ENCODE assay signal across 10 cellular contexts in the genomic region with DNA sequence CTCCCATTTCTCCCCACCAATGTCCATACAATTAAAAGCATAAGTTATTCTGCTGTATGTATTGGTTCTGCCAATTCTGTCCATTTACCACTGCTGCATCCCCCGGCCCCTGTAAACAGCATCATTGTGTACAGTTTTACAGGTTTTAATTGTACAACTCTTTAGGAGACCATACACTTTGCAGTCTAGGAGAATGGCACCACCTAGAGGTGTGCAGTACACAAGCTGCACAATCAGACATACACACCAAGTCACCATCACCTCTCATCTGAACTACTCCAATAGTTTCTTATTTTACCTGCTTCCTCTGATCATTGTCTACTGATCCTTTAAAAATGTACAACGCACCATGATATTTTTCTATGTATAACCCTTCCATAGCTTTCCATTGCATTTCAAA.
DNase-seq lines count a peak whose midpoint lies in the region; ATAC-seq and TF ChIP-seq lines count a peak whose summit lies in the region.
"Had no signal": no experiment of that assay in that cellular context is flagged by ENCODE, and none has a peak within 500 bp of the region (broad histone marks: within the 10 kb centered on the region; RNA-seq: fewer than 3 reads in every experiment).

No MANE protein-coding gene starts in this region.

- in situ Hi-C loops in HAP-1 (cut with MboI; ENCODE audit: low sequenced_read_pairs), result loop anchor here (25.0 kb wide), 1 partner anchor 352 kb away; no protein-coding TSS in a partner anchor

- intact Hi-C loops in OCI-LY7 (cut with micrococcal nuclease; ENCODE audit: unreplicated experiment), result no loop called here

- H3K4me1 ChIP-seq in HAP-1, result peaks cover 10% of the 10 kb centered on the region
- H3K4me1 ChIP-seq in OCI-LY7 (ENCODE audit: insufficient read depth, low read length, poor library complexity, severe bottlenecking), result no peaks in the 10 kb centered on the region

- H3K79me2 ChIP-seq in OCI-LY7 (ENCODE audit: insufficient read depth, low read depth, low read length), result no peaks in the 10 kb centered on the region

- H3K9me3 ChIP-seq in HAP-1 (no peaks in the 10 kb centered on the region), OCI-LY7 (ENCODE audit: low read length) (no peaks in the 10 kb centered on the region), MG63 (no peaks in the 10 kb centered on the region)

- H3K36me3 ChIP-seq in HAP-1 (replicated peaks) (no peaks in the 10 kb centered on the region), OCI-LY7 (ENCODE audit: insufficient read depth, low read length) (no peaks in the 10 kb centered on the region), MG63 (no peaks in the 10 kb centered on the region)

- H3K27ac ChIP-seq in OCI-LY7 (ENCODE audit: low read depth, low read length, poor library complexity, severe bottlenecking), result no peak overlapping the region

- CTCF ChIA-PET in OCI-LY7 (lab: Charles Lee; ENCODE audit: unreplicated experiment), result no interaction called here

- ATAC-seq in GM21367 (IDR thresholded peaks at IDR 0.05; ENCODE audit: unreplicated experiment), result no peak

- H3K27me3 ChIP-seq in HAP-1 (ENCODE audit: low read depth) (no peaks in the 10 kb centered on the region), MG63 (no peaks in the 10 kb centered on the region)

- no peaks in the 10 kb centered on the region for H3K9me2 ChIP-seq in OCI-LY7 (ENCODE audit: insufficient read depth, low read length)

- no TSS peak for BruUV-seq in OCI-LY7 (replicated peaks; lab: Mats Ljungman, UMichigan)

- peak; percentile 51 for TF ChIP-seq CTCF in OCI-LY7 (conservative IDR thresholded peaks at IDR 0.05; ENCODE audit: low read length)
- TF ChIP-seq CTCF in fibroblast of pulmonary artery (IDR thresholded peaks at IDR 0.05; ENCODE audit: low read length, missing control alignments), result peak; percentile 33

- H3K4me2 ChIP-seq in OCI-LY7 (ENCODE audit: low read length), result no peak overlapping the region

- DNase-seq in COR-L47 (lab: John Stamatoyannopoulos, UW) (peak; percentile 18), HAP-1 (ENCODE audit: low spot score in 2 of 2) (peak; percentile 30 to 40), OCI-LY7 (ENCODE audit: low spot score) (no peak), fibroblast of pulmonary artery (ENCODE audit: low read depth) (peak; percentile 13), MG63 (no peak)
- DNase-seq in activated CD4-positive, alpha-beta T cell treated with anti-CD3 and anti-CD28 coated beads, Interleukin-2, amount 50 U/mL, for 1 hour, result no peak
- DNase-seq in NK-92 treated with Interleukin-12 subunit alpha and Interleukin-12 subunit beta, amount 100 ng/mL, for 24 hours (lab: John Stamatoyannopoulos, UW), result no peak
- DNase-seq: activated CD4-positive, alpha-beta T cell treated with anti-CD3 and anti-CD28 coated beads for 48 hours; stimulated activated naive CD4-positive, alpha-beta T cell had no signal

- POLR2A ChIA-PET in OCI-LY7 (lab: Charles Lee), result interaction anchor here (0.6 kb wide), 1 partner anchor 18 kb away, joined by 4 read pairs; no protein-coding TSS in a partner anchor

- H3K4me3 ChIP-seq in HAP-1, result no peak overlapping the region
- H3K4me3 ChIP-seq in OCI-LY7 (ENCODE audit: low read depth, low read length, poor library complexity, severe bottlenecking), result no peak overlapping the region
- no peak overlapping the region for H3K4me3 ChIP-seq in fibroblast of pulmonary artery (replicated peaks; ENCODE audit: low read depth, low read length)
- no peak overlapping the region for H3K4me3 ChIP-seq in MG63

- H4K20me1 ChIP-seq in OCI-LY7 (ENCODE audit: insufficient read depth, low read length), result no peaks in the 10 kb centered on the region

- no peak overlapping the region for H2AFZ ChIP-seq in OCI-LY7 (ENCODE audit: low read length)

Comparison
In these comparisons a context has a peak if more than half of its experiments do, and no peak if none do; other contexts are left out.
1. DNase-seq: peak in COR-L47 (single experiment), HAP-1 (2 of 2) and fibroblast of pulmonary artery (single experiment); none in OCI-LY7 (single experiment), MG63 (single experiment), activated CD4-positive, alpha-beta T cell treated with anti-CD3 and anti-CD28 coated beads, Interleukin-2, amount 50 U/mL, for 1 hour (single experiment) and NK-92 treated with Interleukin-12 subunit alpha and Interleukin-12 subunit beta, amount 100 ng/mL, for 24 hours (single experiment).